In genomic region chr13:70938462-70938861, GRCh38 we compare ENCODE assay signal across 8 cellular contexts.
"Had no signal": no experiment of that assay in that cellular context is flagged by ENCODE, and none has a peak within 500 bp of the region (broad histone marks: within the 10 kb centered on the region; RNA-seq: fewer than 3 reads in every experiment).

No MANE protein-coding gene starts in this region.

- ATAC-seq: GM12878 had no signal

- H3K4me3 ChIP-seq: GM12878 had no signal

- DNase-seq: GDM1, GF-D8 had no signal

- FAIRE-seq: G401.6, GM12878, GM12891, GM12892, GM18507, GM19239 had no signal
